28 cellular contexts compared by ENCODE assay signal in genomic region chr5:126736141-126736540, GRCh38. TPM values are rescaled to one million over a fixed set of nuclear protein-coding genes. Genes with fewer than 3 reads are reported as not detected.
DNase-seq lines count a peak whose midpoint lies in the region; ATAC-seq, FAIRE-seq and TF ChIP-seq lines count a peak whose summit lies in the region.
"Had no signal": no experiment of that assay in that cellular context is flagged by ENCODE, and none has a peak within 500 bp of the region (broad histone marks: within the 10 kb centered on the region; RNA-seq: fewer than 3 reads in every experiment).

No MANE protein-coding gene starts in this region.

- H3K4me1 ChIP-seq in GM23338 (ENCODE audit: insufficient read depth), result peaks cover 12% of the 10 kb centered on the region
- H3K4me1 ChIP-seq in PC-3 (ENCODE audit: insufficient read depth, low read length), result peaks cover 5% of the 10 kb centered on the region; the same call in 1 of the 2 replicates
- H3K4me1 ChIP-seq in K562 (replicated peaks in 1 of 2; ENCODE audit: control insufficient read depth in 2 of 2, insufficient read depth in 2 of 2, low read length in 2 of 2), result peaks cover 0 to 4% of the 10 kb centered on the region in 2 experiments; a peak in 3 of 5 replicates
- peaks cover 5% of the 10 kb centered on the region for H3K4me1 ChIP-seq in mesendoderm (ENCODE audit: control insufficient read depth, low read depth, low read length)
- H3K4me1 ChIP-seq: left ventricle myocardium inferior, parathyroid adenoma had no signal

- CTCF ChIA-PET in PC-3 (lab: Charles Lee), result no interaction called here
- CTCF ChIA-PET in K562 (lab: Yijun Ruan, JAX; ENCODE audit: low intra/inter-chr PET ratio), result no interaction called here

- DNase-seq in GM23338 (ENCODE audit: low spot score) (no peak), PC-3 (peak; percentile 54), K562 (ENCODE audit: extremely low read depth in 1 of 4, low spot score in 3 of 4) (no peak), mesendoderm (peak; percentile 91), NCI-H187 treated with DMSO at 0.1 percent for 48 hours (lab: John Stamatoyannopoulos, UW) (no peak)
- DNase-seq: activated CD4-positive, alpha-beta T cell treated with anti-CD3 and anti-CD28 coated beads, Interleukin-2, amount 50 U/mL, for 4 hours; activated CD8-positive, alpha-beta memory T cell treated with anti-CD3 and anti-CD28 coated beads, Interleukin-2, amount 50 U/mL, for 4 hours; activated naive CD4-positive, alpha-beta T cell treated with anti-CD3 and anti-CD28 coated beads, Interleukin-2, amount 10 ng/mL, durations not matched to agents 7 days and 5 days; DMS53; effector CD4-positive, alpha-beta T cell; left ventricle myocardium inferior; NCI-H1092; NCI-H1694; NCI-H446 treated with DMSO at 0.1 percent for 48 hours; NCI-H82; RPMI8226; small intestine; stimulated activated naive B cell treated with anti-CD40 and anti-IgM and Interleukin-4, amounts not matched to agents 10 μg/mL and 1 μg/mL and 100 μg/mL, for 72 hours; substantia nigra had no signal

- no peaks in the 10 kb centered on the region for H3K36me3 ChIP-seq in GM23338 (ENCODE audit: insufficient read depth)
- no peaks in the 10 kb centered on the region for H3K36me3 ChIP-seq in PC-3 (ENCODE audit: low read depth, low read length)
- no peaks in the 10 kb centered on the region for H3K36me3 ChIP-seq in K562 (ENCODE audit: control insufficient read depth, insufficient read depth, low read length)
- H3K36me3 ChIP-seq in mesendoderm (ENCODE audit: control insufficient read depth, insufficient read depth, low read length), result no peaks in the 10 kb centered on the region
- H3K36me3 ChIP-seq: BLaER1 treated with 17β-estradiol and CSF1 and Interleukin-3, amounts not matched to agents 10 nM and 100 nM; left ventricle myocardium inferior had no signal

- H2AFZ ChIP-seq in GM23338 (peak overlapping the region; percentile 63; the same call in 1 of the 2 replicates), PC-3 (ENCODE audit: low read length) (no peak overlapping the region), K562 (ENCODE audit: low read depth, low read length) (no peak overlapping the region)
- H2AFZ ChIP-seq: parathyroid adenoma had no signal

- H3K9ac ChIP-seq in PC-3 (ENCODE audit: low read length) (no peak overlapping the region), K562 (ENCODE audit: insufficient read depth in 1 of 2, low read depth in 2 of 2, low read length in 2 of 2) (no peak overlapping the region), mesendoderm (ENCODE audit: low read length) (no peak overlapping the region)
- H3K9ac ChIP-seq: BLaER1 treated with 17β-estradiol and CSF1 and Interleukin-3, amounts not matched to agents 10 nM and 100 nM; parathyroid adenoma had no signal

- no TSS peak for BruUV-seq in PC-3 (replicated peaks; lab: Mats Ljungman, UMichigan)
- BruUV-seq in K562 (replicated peaks; lab: Mats Ljungman, UMichigan), result no TSS peak

- H3K79me1 ChIP-seq in mesendoderm (ENCODE audit: low read length), result no peaks in the 10 kb centered on the region

- TF ChIP-seq POLR2A in K562 (conservative IDR thresholded peaks at IDR 0.05), result no peak

- H2BK15ac ChIP-seq in mesendoderm (replicated peaks; ENCODE audit: low read depth), result no peak overlapping the region

- no peak for TF ChIP-seq RAD21 in K562 (CRISPR knock-in tag; conservative IDR thresholded peaks at IDR 0.05 in 1 of 2, IDR thresholded peaks at IDR 0.05 in 1 of 2)

- H3K4me2 ChIP-seq in GM23338 (no peak overlapping the region), PC-3 (ENCODE audit: low read length) (no peak overlapping the region), K562 (ENCODE audit: insufficient read depth, low read length) (no peak overlapping the region), mesendoderm (ENCODE audit: low read length) (no peak overlapping the region)
- H3K4me2 ChIP-seq: BLaER1 treated with 17β-estradiol and CSF1 and Interleukin-3, amounts not matched to agents 10 nM and 100 nM had no signal

- H3K27me3 ChIP-seq in GM23338 (ENCODE audit: insufficient read depth) (no peaks in the 10 kb centered on the region), PC-3 (ENCODE audit: low read length) (no peaks in the 10 kb centered on the region), K562 (ENCODE audit: control insufficient read depth in 2 of 2, insufficient read depth in 2 of 2, low read length in 2 of 2) (no peaks in the 10 kb centered on the region), mesendoderm (ENCODE audit: insufficient read depth, low read length, poor library complexity) (no peaks in the 10 kb centered on the region)
- H3K27me3 ChIP-seq: BLaER1 treated with 17β-estradiol and CSF1 and Interleukin-3, amounts not matched to agents 10 nM and 100 nM had no signal

- no peaks in the 10 kb centered on the region for H4K20me1 ChIP-seq in GM23338 (replicated peaks; ENCODE audit: insufficient read depth)
- no peaks in the 10 kb centered on the region for H4K20me1 ChIP-seq in PC-3 (ENCODE audit: low read length)
- H4K20me1 ChIP-seq in K562 (replicated peaks; ENCODE audit: control insufficient read depth, insufficient read depth, low read length), result no peaks in the 10 kb centered on the region
- H4K20me1 ChIP-seq: BLaER1 treated with 17β-estradiol and CSF1 and Interleukin-3, amounts not matched to agents 10 nM and 100 nM had no signal

- H2AK5ac ChIP-seq in mesendoderm (ENCODE audit: low read length), result no peak overlapping the region

- no peaks in the 10 kb centered on the region for H3K9me1 ChIP-seq in K562 (ENCODE audit: control insufficient read depth, insufficient read depth, low read length)

- H2BK5ac ChIP-seq in mesendoderm (ENCODE audit: low read length), result peak overlapping the region; percentile 22

- ATAC-seq in GM23338, result no peak
- peak; percentile 37; the same call in 1 of the 2 replicates for ATAC-seq in PC-3
- ATAC-seq in K562, result peak; percentile 29; the same call in 1 of the 3 replicates
- ATAC-seq in HG03439 (IDR thresholded peaks at IDR 0.05; ENCODE audit: unreplicated experiment), result no peak
- no peak for ATAC-seq in HG02571 (IDR thresholded peaks at IDR 0.05; ENCODE audit: unreplicated experiment)
- ATAC-seq: activated CD4-positive, CD25-positive, alpha-beta regulatory T cell treated with anti-CD3 and anti-CD28 coated beads, Interleukin-2, amount 50 U/mL, for 24 hours; stimulated activated naive B cell treated with anti-CD40 and anti-IgM and Interleukin-4, amounts not matched to agents 10 μg/mL and 1 μg/mL and 100 μg/mL, for 72 hours had no signal

- H3K18ac ChIP-seq in mesendoderm (ENCODE audit: low read length), result peak overlapping the region; percentile 6

- H3K56ac ChIP-seq in mesendoderm (ENCODE audit: low read length), result peak overlapping the region; percentile 58

- no peak for TF ChIP-seq EP300 in K562 (IDR thresholded peaks at IDR 0.05; ENCODE audit: low read length)

- in situ Hi-C loops in K562 (cut with MboI), result no loop called here

- H4K8ac ChIP-seq in mesendoderm (ENCODE audit: low read depth, low read length), result no peak overlapping the region

- 46% methylated on average over 3 of the region's 3 CpGs for WGBS in K562 (ENCODE audit: insufficient coverage, low coverage, missing lambda C conversion rate)
- no CpG with 5 or more reads among the region's 3 CpGs for WGBS in mesendoderm (ENCODE audit: extremely low coverage, insufficient coverage, low lambda C conversion rate)

- no peaks in the 10 kb centered on the region for H3K9me2 ChIP-seq in GM23338 (ENCODE audit: insufficient read depth)
- no peaks in the 10 kb centered on the region for H3K9me2 ChIP-seq in PC-3 (replicated peaks; ENCODE audit: low read length)

- H3K27me3 Mint-ChIP-seq in GM23338 (ENCODE audit: insufficient read depth, low read depth, poor library complexity), result peaks cover 8% of the 10 kb centered on the region
- H3K27me3 Mint-ChIP-seq: stimulated activated naive B cell treated with anti-CD40 and anti-IgM and Interleukin-4, amounts not matched to agents 10 μg/mL and 1 μg/mL and 100 μg/mL, for 72 hours; type B pancreatic cell had no signal

- peak overlapping the region; percentile 66 for H4K5ac ChIP-seq in mesendoderm (ENCODE audit: low read length)

- FAIRE-seq in K562 (lab: Jason Lieb, UNC), result no peak
- FAIRE-seq: colon, H54, small intestine had no signal

- H3K9me3 Mint-ChIP-seq in GM23338, result no peaks in the 10 kb centered on the region
- H3K9me3 Mint-ChIP-seq: activated naive CD4-positive, alpha-beta T cell treated with anti-CD3 and anti-CD28 coated beads, Interleukin-2, amount 10 ng/mL, durations not matched to agents 7 days and 5 days; stimulated activated naive B cell treated with anti-CD40 and anti-IgM and Interleukin-4, amounts not matched to agents 10 μg/mL and 1 μg/mL and 100 μg/mL, for 72 hours; type B pancreatic cell had no signal

- TF ChIP-seq CTCF in GM23338 (conservative IDR thresholded peaks at IDR 0.05; ENCODE audit: low read depth in 2 of 2), result no peak
- TF ChIP-seq CTCF in PC-3 (conservative IDR thresholded peaks at IDR 0.05; ENCODE audit: low read depth, low read length), result no peak
- TF ChIP-seq CTCF in K562 (IDR thresholded peaks at IDR 0.05 in 2 of 3, conservative IDR thresholded peaks at IDR 0.05 in 1 of 3; ENCODE audit: insufficient read depth in 2 of 3, low read depth in 1 of 3, low read length in 3 of 3), result no peak

- H3K4me3 Mint-ChIP-seq in GM23338, result no peak overlapping the region
- H3K4me3 Mint-ChIP-seq: activated naive CD4-positive, alpha-beta T cell treated with anti-CD3 and anti-CD28 coated beads, Interleukin-2, amount 10 ng/mL, durations not matched to agents 7 days and 5 days; stimulated activated naive B cell treated with anti-CD40 and anti-IgM and Interleukin-4, amounts not matched to agents 10 μg/mL and 1 μg/mL and 100 μg/mL, for 72 hours; type B pancreatic cell had no signal

- H3K9me3 ChIP-seq in PC-3 (ENCODE audit: low read length) (no peaks in the 10 kb centered on the region), K562 (replicated peaks; ENCODE audit: control insufficient read depth, insufficient read depth, low read depth, low read length) (no peaks in the 10 kb centered on the region)
- H3K9me3 ChIP-seq: left ventricle myocardium inferior had no signal

- intact Hi-C loops in PC-3 (cut with micrococcal nuclease), result no loop called here
- intact Hi-C loops in K562 (cut with micrococcal nuclease), result no loop called here

- H2BK120ac ChIP-seq in mesendoderm (ENCODE audit: low read depth, low read length), result peak overlapping the region; percentile 2

- no peak overlapping the region for H3K4ac ChIP-seq in mesendoderm (ENCODE audit: low read depth, low read length)

- peak overlapping the region; percentile 11; the same call in 1 of the 2 replicates for H3K27ac Mint-ChIP-seq in GM23338
- H3K27ac Mint-ChIP-seq: activated naive CD4-positive, alpha-beta T cell treated with anti-CD3 and anti-CD28 coated beads, Interleukin-2, amount 10 ng/mL, durations not matched to agents 7 days and 5 days; stimulated activated naive B cell treated with anti-CD40 and anti-IgM and Interleukin-4, amounts not matched to agents 10 μg/mL and 1 μg/mL and 100 μg/mL, for 72 hours; type B pancreatic cell had no signal

- no peak overlapping the region for H3K23ac ChIP-seq in mesendoderm (ENCODE audit: low read length)

- H3K36me3 Mint-ChIP-seq in GM23338 (ENCODE audit: low read depth), result no peaks in the 10 kb centered on the region
- H3K36me3 Mint-ChIP-seq: activated naive CD4-positive, alpha-beta T cell treated with anti-CD3 and anti-CD28 coated beads, Interleukin-2, amount 10 ng/mL, durations not matched to agents 7 days and 5 days; stimulated activated naive B cell treated with anti-CD40 and anti-IgM and Interleukin-4, amounts not matched to agents 10 μg/mL and 1 μg/mL and 100 μg/mL, for 72 hours; type B pancreatic cell had no signal

- H3K4me3 ChIP-seq in GM23338 (no peak overlapping the region), PC-3 (ENCODE audit: low read length) (no peak overlapping the region), K562 (no peak overlapping the region), mesendoderm (ENCODE audit: low read length) (no peak overlapping the region)
- H3K4me3 ChIP-seq: BLaER1 treated with 17β-estradiol and CSF1 and Interleukin-3, amounts not matched to agents 10 nM and 100 nM; left ventricle myocardium inferior had no signal

- peaks cover 5% of the 10 kb centered on the region; the same call in 2 of the 3 replicates for H3K4me1 Mint-ChIP-seq in GM23338
- H3K4me1 Mint-ChIP-seq: stimulated activated naive B cell treated with anti-CD40 and anti-IgM and Interleukin-4, amounts not matched to agents 10 μg/mL and 1 μg/mL and 100 μg/mL, for 72 hours had no signal

- POLR2A ChIA-PET in PC-3 (lab: Charles Lee; ENCODE audit: unreplicated experiment), result no interaction called here
- POLR2A ChIA-PET in K562 (lab: Yijun Ruan, JAX), result interaction anchor here (0.6 to 1.2 kb wide), 2 partner anchors 9 to 13 kb away, joined by 3 read pairs; no protein-coding TSS in a partner anchor

- no peak overlapping the region for H3K27ac ChIP-seq in GM23338 (ENCODE audit: low read depth)
- H3K27ac ChIP-seq in PC-3 (ENCODE audit: low read length), result no peak overlapping the region
- no peak overlapping the region for H3K27ac ChIP-seq in K562 (ENCODE audit: extremely low read depth, low read depth, low read length)
- H3K27ac ChIP-seq in mesendoderm (ENCODE audit: low read depth, low read length), result no peak overlapping the region
- H3K27ac ChIP-seq: BLaER1 treated with 17β-estradiol and CSF1 and Interleukin-3, amounts not matched to agents 10 nM and 100 nM; epithelial cell of prostate; left ventricle myocardium inferior; parathyroid adenoma had no signal

- H3F3A ChIP-seq in GM23338 (replicated peaks; ENCODE audit: low read depth) (no peaks in the 10 kb centered on the region; the same call in 1 of the 2 replicates), PC-3 (ENCODE audit: low read length, unreplicated experiment) (no peaks in the 10 kb centered on the region)

- H3K79me2 ChIP-seq in GM23338 (replicated peaks; ENCODE audit: insufficient read depth), result no peaks in the 10 kb centered on the region
- no peaks in the 10 kb centered on the region for H3K79me2 ChIP-seq in PC-3 (ENCODE audit: low read length)
- H3K79me2 ChIP-seq in K562 (ENCODE audit: control insufficient read depth, insufficient read depth, low read length), result no peaks in the 10 kb centered on the region
- no peaks in the 10 kb centered on the region for H3K79me2 ChIP-seq in mesendoderm (ENCODE audit: control insufficient read depth, insufficient read depth, low read length)
- H3K79me2 ChIP-seq: parathyroid adenoma had no signal

RNA-seq across cellular contexts. Expression of gene LMNB1, which starts 40.8 kb away (rescaled TPM):
- total RNA-seq in GM23338 (2014; rRNA removed; shearing (Covaris generic)), result 269 and 299 TPM in 2 replicates
- 20.1 and 21.5 TPM in 2 replicates for polyA plus RNA-seq in GM23338 (2016; fragmentation: Nextera tagmentation; extraction: Ambion mirVana)
- total RNA-seq in PC-3 (2014; rRNA removed), result 119 and 151 TPM in 2 replicates
- total RNA-seq in K562 (2011; cell fraction: chromatin; rRNA removed; ENCODE audit: low replicate concordance), result 39.5 and 78.6 TPM in 2 replicates
- total RNA-seq in K562 (2011; cell fraction: nucleolus; rRNA removed), result 36.1 and 37.5 TPM in 2 replicates
- total RNA-seq in K562 (2011; cell fraction: nucleoplasm; rRNA removed), result 31.4 TPM in 2 replicates
- total RNA-seq in K562 (2014; rRNA removed), result 124 and 131 TPM in 2 replicates
- 155 and 182 TPM in 2 replicates for total RNA-seq in K562 (2014; rRNA removed; fragmentation: Illumina TruSeq; extraction: Trizol)
- 154 and 157 TPM in 2 replicates for total RNA-seq in K562 (2015; rRNA removed; fragmentation: Illumina TruSeq; extraction: Trizol)
- 152 and 190 TPM in 2 replicates for total RNA-seq in K562 (2021)
- polyA plus RNA-seq in K562 (2011; rRNA removed), result 73.3 and 84.2 TPM in 2 replicates
- 39.1 and 92.5 TPM in 2 replicates for polyA plus RNA-seq in K562 (2011; cell fraction: cytosol; rRNA removed)
- 25.1 and 42.3 TPM in 2 replicates for polyA plus RNA-seq in K562 (2011; cell fraction: nucleus; rRNA removed)
- 96.5 and 139 TPM in 2 replicates for polyA plus RNA-seq in K562 (2012)
- polyA plus RNA-seq in K562 (2014; fragmentation: Illumina TruSeq; extraction: Trizol), result 148 and 158 TPM in 2 replicates
- 1 to 10 TPM; 2.8 to 7.6 TPM for polyA plus RNA-seq in K562 (2014; fragmentation: Nextera tagmentation; extraction: Ambion mirVana)
- polyA plus RNA-seq in K562 (2014; rRNA removed), result 100 and 123 TPM in 2 replicates
- 96.8 and 136 TPM in 2 replicates for polyA minus RNA-seq in K562 (2011; rRNA and poly(A)+ RNA removed)
- polyA minus RNA-seq in K562 (2011; cell fraction: cytosol; rRNA and poly(A)+ RNA removed), result 68.8 and 87.5 TPM in 2 replicates
- 32.4 and 38.9 TPM in 2 replicates for polyA minus RNA-seq in K562 (2011; cell fraction: nucleus; rRNA and poly(A)+ RNA removed)
- polyA plus RNA-seq in mesendoderm (2013, experiment 1 of 2), result 281 TPM
- polyA plus RNA-seq in mesendoderm (2013, experiment 2 of 2), result 274 TPM

Comparison
In these comparisons a context has a peak if more than half of its experiments do, and no peak if none do; other contexts are left out.
1. ATAC-seq: peak in PC-3 (single experiment) and K562 (single experiment); none in GM23338 (single experiment), HG03439 (single experiment) and HG02571 (single experiment).
2. DNase-seq: peak in PC-3 (single experiment) and mesendoderm (single experiment); none in GM23338 (single experiment), K562 (0 of 4) and NCI-H187 treated with DMSO at 0.1 percent for 48 hours (single experiment).